ENCODE assay signal across 27 cellular contexts in genomic region chr10:118151461-118151860, GRCh38.
"Had no signal": no experiment of that assay in that cellular context is flagged by ENCODE, and none has a peak within 500 bp of the region (broad histone marks: within the 10 kb centered on the region; RNA-seq: fewer than 3 reads in every experiment).

No MANE protein-coding gene starts in this region.

- DNase-seq: activated CD4-positive, alpha-beta T cell treated with anti-CD3 and anti-CD28 coated beads for 48 hours; activated CD4-positive, alpha-beta T cell treated with anti-CD3 and anti-CD28 coated beads, Interleukin-2, amount 50 U/mL, for 4 hours; activated CD8-positive, alpha-beta memory T cell treated with anti-CD3 and anti-CD28 coated beads, Interleukin-2, amount 50 U/mL, for 48 hours; activated CD8-positive, alpha-beta T cell treated with anti-CD3 and anti-CD28 coated beads, Interleukin-2, amount 10 ng/mL, durations not matched to agents 7 days and 5 days; activated T-cell treated with anti-CD3 and anti-CD28 coated beads, Interleukin-2, amount 50 U/mL, for 1 hour; amniotic stem cell; NCI-H1092; NCI-H1417; NCI-H1930; NCI-H2107; NCI-H345; NCI-H510A; NCI-H526 treated with DMSO at 0.1 percent for 48 hours; NCI-H82; OCI-M1; RPMI8226; SJCRH30; SK-N-SH had no signal

- H3K27me3 ChIP-seq: ascending aorta, cardiac muscle cell, SJCRH30 had no signal

- H3K27ac ChIP-seq: ascending aorta, cardiac muscle cell, KMS-11, SJCRH30 had no signal

- H3K36me3 ChIP-seq: ascending aorta, cardiac muscle cell, SJCRH30 had no signal

- H3K9me3 Mint-ChIP-seq: activated naive CD4-positive, alpha-beta T cell treated with anti-CD3 and anti-CD28 coated beads, Interleukin-2, amount 50 U/mL, for 24 hours had no signal

- H3K4me3 Mint-ChIP-seq: activated CD8-positive, alpha-beta T cell treated with anti-CD3 and anti-CD28 coated beads, Interleukin-2, amount 10 ng/mL, durations not matched to agents 7 days and 5 days; activated naive CD4-positive, alpha-beta T cell treated with anti-CD3 and anti-CD28 coated beads, Interleukin-2, amount 50 U/mL, for 24 hours; brain; T-helper 2 cell treated with Interferon-gamma antibody and Interleukin-4, amounts not matched to agents 5 μg/mL and 100 μg/mL, for 36 hours had no signal

- ATAC-seq: activated CD4-positive, CD25-positive, alpha-beta regulatory T cell treated with anti-CD3 and anti-CD28 coated beads, Interleukin-2, amount 50 U/mL, for 24 hours; activated CD8-positive, alpha-beta T cell treated with anti-CD3 and anti-CD28 coated beads, Interleukin-2, amount 10 ng/mL, durations not matched to agents 7 days and 5 days; Panc1; Right ventricle myocardium inferior had no signal

- H3K36me3 Mint-ChIP-seq: activated naive CD4-positive, alpha-beta T cell treated with anti-CD3 and anti-CD28 coated beads, Interleukin-2, amount 50 U/mL, for 24 hours; brain had no signal

- H3K4me1 Mint-ChIP-seq: activated naive CD4-positive, alpha-beta T cell treated with anti-CD3 and anti-CD28 coated beads, Interleukin-2, amount 50 U/mL, for 24 hours had no signal

- H3K9me3 ChIP-seq: ascending aorta, SJCRH30 had no signal

- H3K9ac ChIP-seq: KMS-11, SK-N-SH had no signal

- H3K27ac Mint-ChIP-seq: activated CD8-positive, alpha-beta T cell treated with anti-CD3 and anti-CD28 coated beads, Interleukin-2, amount 10 ng/mL, durations not matched to agents 7 days and 5 days; activated naive CD4-positive, alpha-beta T cell treated with anti-CD3 and anti-CD28 coated beads, Interleukin-2, amount 50 U/mL, for 24 hours; T-helper 2 cell treated with Interferon-gamma antibody and Interleukin-4, amounts not matched to agents 5 μg/mL and 100 μg/mL, for 36 hours had no signal

- H3K4me3 ChIP-seq: ascending aorta, cardiac muscle cell, SJCRH30 had no signal

- H3K4me1 ChIP-seq: ascending aorta had no signal

- H3K4me2 ChIP-seq: KMS-11, SK-N-SH had no signal
